19 cellular contexts compared by ENCODE assay signal in the genomic region with DNA sequence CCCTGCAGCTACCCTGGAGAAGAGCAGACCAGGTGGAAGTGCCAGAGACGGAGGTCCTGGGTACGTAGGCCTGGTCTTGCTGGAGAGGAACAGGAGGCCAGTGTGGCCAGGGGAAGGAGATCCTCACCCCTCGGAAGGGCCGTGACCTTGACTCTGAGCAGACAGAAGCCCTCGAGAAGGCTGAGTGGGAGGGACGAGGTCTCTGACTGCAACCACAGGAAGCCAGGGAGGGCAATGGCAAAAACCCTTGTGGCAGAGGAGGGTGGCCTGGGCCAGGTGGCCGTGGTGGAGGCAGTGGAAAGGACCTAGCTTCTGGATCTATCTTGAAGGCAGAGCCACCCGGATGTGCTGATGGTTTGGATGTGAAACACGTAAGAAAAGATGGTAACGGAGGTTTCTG. TPM values are rescaled to one million over a fixed set of nuclear protein-coding genes. Genes with fewer than 3 reads are reported as not detected.
DNase-seq lines count a peak whose midpoint lies in the region; ATAC-seq and TF ChIP-seq lines count a peak whose summit lies in the region.
"Had no signal": no experiment of that assay in that cellular context is flagged by ENCODE, and none has a peak within 500 bp of the region (broad histone marks: within the 10 kb centered on the region; RNA-seq: fewer than 3 reads in every experiment).

No MANE protein-coding gene starts in this region.

- H3K4ac ChIP-seq in mesenchymal stem cell (ENCODE audit: low read depth in 1 of 2, low read length in 2 of 2), result no peak overlapping the region

- DNase-seq in MCF 10A (ENCODE audit: unreplicated experiment) (no peak), breast epithelium (ENCODE audit: low spot score in 2 of 2) (no peak), activated B cell treated with CpG ODN at 0.5 μM for 24 hours (no peak), mesenchymal stem cell (no peak), OCI-M2 (lab: John Stamatoyannopoulos, UW; ENCODE audit: unreplicated experiment) (no peak), glomerular visceral epithelial cell (ENCODE audit: extremely low spot score) (no peak)
- DNase-seq in stimulated activated naive CD8-positive, alpha-beta T cell treated with anti-CD3 and anti-CD28 coated beads, Interleukin-15, amount 100 ng/mL, for 72 hours, result no peak
- DNase-seq: cerebellar nuclear complex; DND-41; erythroblast; hippocampal formation; NCI-H1092 treated with DMSO at 0.1 percent for 48 hours; NCI-H526 treated with DMSO at 0.1 percent for 48 hours; stimulated activated CD4-positive, alpha-beta T cell treated with anti-CD3 and anti-CD28 coated beads, Interleukin-2, amount 100 ng/mL, for 48 hours; stomach had no signal

- no peak overlapping the region for H2BK5ac ChIP-seq in mesenchymal stem cell (ENCODE audit: low read depth, low read length, poor library complexity, severe bottlenecking)

- H3K36me3 ChIP-seq in breast epithelium (no peaks in the 10 kb centered on the region), mesenchymal stem cell (ENCODE audit: control insufficient read depth in 1 of 2, insufficient read depth in 2 of 2, low read depth in 1 of 2, low read length in 2 of 2) (peaks cover 21 to 25% of the 10 kb centered on the region in 2 experiments)

- H3K27ac ChIP-seq in breast epithelium, result no peak overlapping the region
- H3K27ac ChIP-seq in mesenchymal stem cell (ENCODE audit: low read length, poor library complexity, severe bottlenecking), result no peak overlapping the region
- H3K27ac ChIP-seq: VCaP had no signal

- H3K18ac ChIP-seq in mesenchymal stem cell (ENCODE audit: low read depth in 1 of 2, low read length in 2 of 2), result no peak overlapping the region

- TF ChIP-seq CTCF in MCF 10A (IDR thresholded peaks at IDR 0.05; ENCODE audit: unreplicated experiment) (no peak), breast epithelium (IDR thresholded peaks at IDR 0.05) (no peak), activated B cell treated with CpG ODN at 0.5 μM for 24 hours (IDR thresholded peaks at IDR 0.05) (no peak)

- H3K14ac ChIP-seq in mesenchymal stem cell (ENCODE audit: low read length in 2 of 2), result no peak overlapping the region

- H3K27me3 ChIP-seq in breast epithelium (no peaks in the 10 kb centered on the region), mesenchymal stem cell (ENCODE audit: control insufficient read depth in 1 of 2, insufficient read depth in 1 of 2, low read length in 2 of 2) (no peaks in the 10 kb centered on the region)
- H3K27me3 ChIP-seq: stomach had no signal

- CTCF ChIA-PET in MCF 10A (lab: Yijun Ruan, JAX), result no interaction called here
- CTCF ChIA-PET in activated B cell treated with CpG ODN at 0.5 μM for 24 hours (lab: Charles Lee), result no interaction called here

- POLR2A ChIA-PET in MCF 10A (lab: Yijun Ruan, JAX) (interaction anchor here (0.7 kb wide), 1 partner anchor 540 kb away, joined by 3 read pairs; no protein-coding TSS in a partner anchor), activated B cell treated with CpG ODN at 0.5 μM for 24 hours (lab: Charles Lee) (interaction anchor here (1.4 to 1.9 kb wide), 2 partner anchors 29 to 294 kb away, joined by 3 to 4 read pairs; a partner anchor contains a TSS)

- H2BK15ac ChIP-seq in mesenchymal stem cell (ENCODE audit: low read depth, poor library complexity, severe bottlenecking), result no peak overlapping the region

- H3K4me3 ChIP-seq in breast epithelium (no peak overlapping the region), mesenchymal stem cell (ENCODE audit: insufficient read depth in 1 of 2, low read depth in 1 of 2, low read length in 2 of 2) (peak overlapping the region in 1 of 2 experiments; percentile 78)
- H3K4me3 ChIP-seq: lung had no signal

- 83% methylated on average over 10 of the region's 10 CpGs for WGBS in mesenchymal stem cell

- H3K79me1 ChIP-seq in mesenchymal stem cell (replicated peaks; ENCODE audit: low read length, poor library complexity, severe bottlenecking), result peaks cover 39% of the 10 kb centered on the region

- no peak overlapping the region for H3K4me2 ChIP-seq in mesenchymal stem cell (ENCODE audit: low read length, poor library complexity, severe bottlenecking)

- H3K4me3 Mint-ChIP-seq in MCF 10A (ENCODE audit: unreplicated experiment) (peak overlapping the region; percentile 16), activated B cell treated with CpG ODN at 0.5 μM for 24 hours (peak overlapping the region; percentile 66)
- peak overlapping the region; percentile 44 to 76 for H3K4me3 Mint-ChIP-seq in stimulated activated naive CD8-positive, alpha-beta T cell treated with anti-CD3 and anti-CD28 coated beads, Interleukin-15, amount 100 ng/mL, for 72 hours

- BruUV-seq in MCF 10A (replicated peaks; lab: Mats Ljungman, UMichigan), result no TSS peak

- H3K9ac ChIP-seq in mesenchymal stem cell (ENCODE audit: low read length), result peak overlapping the region; percentile 84

- H3K27ac Mint-ChIP-seq in MCF 10A (ENCODE audit: low read depth, unreplicated experiment), result peak overlapping the region; percentile 11
- no peak overlapping the region for H3K27ac Mint-ChIP-seq in activated B cell treated with CpG ODN at 0.5 μM for 24 hours
- H3K27ac Mint-ChIP-seq in stimulated activated naive CD8-positive, alpha-beta T cell treated with anti-CD3 and anti-CD28 coated beads, Interleukin-15, amount 100 ng/mL, for 72 hours, result peak overlapping the region in 1 of 2 donors; percentile 1

- ATAC-seq in activated B cell treated with CpG ODN at 0.5 μM for 24 hours (ENCODE audit: low read depth) (no peak), GM18861 (IDR thresholded peaks at IDR 0.05; ENCODE audit: unreplicated experiment) (no peak)
- ATAC-seq in stimulated activated naive CD8-positive, alpha-beta T cell treated with anti-CD3 and anti-CD28 coated beads, Interleukin-15, amount 100 ng/mL, for 72 hours, result no peak
- ATAC-seq: HCT116 had no signal

- H3K36me3 Mint-ChIP-seq in MCF 10A (ENCODE audit: insufficient read depth, unreplicated experiment) (peaks cover 58% of the 10 kb centered on the region), activated B cell treated with CpG ODN at 0.5 μM for 24 hours (ENCODE audit: low read depth) (peaks cover 12% of the 10 kb centered on the region)

- H2BK12ac ChIP-seq in mesenchymal stem cell (ENCODE audit: low read length in 2 of 2), result no peak overlapping the region

- H3K23ac ChIP-seq in mesenchymal stem cell (ENCODE audit: low read length in 2 of 2), result no peak overlapping the region

- H3K9me3 Mint-ChIP-seq in MCF 10A (ENCODE audit: unreplicated experiment), result no peaks in the 10 kb centered on the region
- H3K9me3 Mint-ChIP-seq in activated B cell treated with CpG ODN at 0.5 μM for 24 hours, result no peaks in the 10 kb centered on the region
- no peaks in the 10 kb centered on the region for H3K9me3 Mint-ChIP-seq in stimulated activated naive CD8-positive, alpha-beta T cell treated with anti-CD3 and anti-CD28 coated beads, Interleukin-15, amount 100 ng/mL, for 72 hours

- H3K4me1 ChIP-seq in breast epithelium (no peaks in the 10 kb centered on the region), mesenchymal stem cell (ENCODE audit: control insufficient read depth, insufficient read depth, low read depth, low read length) (peaks cover 11% of the 10 kb centered on the region)

- H3K4me1 Mint-ChIP-seq in MCF 10A (ENCODE audit: insufficient read depth, unreplicated experiment) (peaks cover 5% of the 10 kb centered on the region), activated B cell treated with CpG ODN at 0.5 μM for 24 hours (peaks cover 15% of the 10 kb centered on the region)
- H3K4me1 Mint-ChIP-seq in stimulated activated naive CD8-positive, alpha-beta T cell treated with anti-CD3 and anti-CD28 coated beads, Interleukin-15, amount 100 ng/mL, for 72 hours, result peaks cover 22% of the 10 kb centered on the region

- H3K9me3 ChIP-seq in breast epithelium (no peaks in the 10 kb centered on the region), mesenchymal stem cell (ENCODE audit: control insufficient read depth, low read length) (no peaks in the 10 kb centered on the region)
- H3K9me3 ChIP-seq: stomach had no signal

- no peak overlapping the region for H2AK5ac ChIP-seq in mesenchymal stem cell (ENCODE audit: low read length, severe bottlenecking)

- TF ChIP-seq POLR2A in breast epithelium (IDR thresholded peaks at IDR 0.05), result no peak

- no peak overlapping the region for H2BK120ac ChIP-seq in mesenchymal stem cell (ENCODE audit: low read depth, low read length)

- H4K8ac ChIP-seq in mesenchymal stem cell (ENCODE audit: low read length), result no peak overlapping the region

- H2AFZ ChIP-seq in mesenchymal stem cell (ENCODE audit: low read depth, low read length), result no peak overlapping the region

- intact Hi-C loops in MCF 10A (cut with micrococcal nuclease), result no loop called here
- intact Hi-C loops in breast epithelium (cut with DNase I; ENCODE audit: low total_unique reads), result no loop called here
- intact Hi-C loops in activated B cell treated with CpG ODN at 0.5 μM for 24 hours (cut with micrococcal nuclease), result no loop called here

- peak overlapping the region; percentile 4 for H4K91ac ChIP-seq in mesenchymal stem cell (ENCODE audit: low read length)

- H3K27me3 Mint-ChIP-seq in MCF 10A (ENCODE audit: insufficient read depth, unreplicated experiment), result no peaks in the 10 kb centered on the region
- no peaks in the 10 kb centered on the region for H3K27me3 Mint-ChIP-seq in activated B cell treated with CpG ODN at 0.5 μM for 24 hours
- H3K27me3 Mint-ChIP-seq in stimulated activated naive CD8-positive, alpha-beta T cell treated with anti-CD3 and anti-CD28 coated beads, Interleukin-15, amount 100 ng/mL, for 72 hours, result no peaks in the 10 kb centered on the region

RNA-seq across cellular contexts. Expression of a gene that starts 28.1 kb away (rescaled TPM):
- total RNA-seq in MCF 10A (2022) (64.5 and 91.8 TPM in 2 replicates), breast epithelium (10 to 100 TPM; 35.3 to 45.9 (median 38.1) TPM), activated B cell treated with CpG ODN at 0.5 μM for 24 hours (23.7 and 26.7 TPM in 2 replicates)
- polyA plus RNA-seq in mesenchymal stem cell (2013, experiment 1 of 2), result 43.7 TPM
- 43.3 TPM for polyA plus RNA-seq in mesenchymal stem cell (2013, experiment 2 of 2)

RNA-seq across cellular contexts. Expression of a gene that starts 28.6 kb away (rescaled TPM):
- total RNA-seq in MCF 10A (2022) (70.9 and 72.8 TPM in 2 replicates), breast epithelium (10 to 100 TPM; 47.7 to 71.1 (median 64.2) TPM), activated B cell treated with CpG ODN at 0.5 μM for 24 hours (92.6 and 101 TPM in 2 replicates)
- 50.1 TPM for polyA plus RNA-seq in mesenchymal stem cell (2013, experiment 1 of 2)
- 44.5 TPM for polyA plus RNA-seq in mesenchymal stem cell (2013, experiment 2 of 2)

RNA-seq across cellular contexts. Expression of a gene that starts 50.3 kb away (rescaled TPM):
- total RNA-seq in MCF 10A (2022) (15.5 and 18.6 TPM in 2 replicates), breast epithelium (10 to 100 TPM; 32.2 to 77.6 (median 40.3) TPM), activated B cell treated with CpG ODN at 0.5 μM for 24 hours (0.10 TPM in 1 of 2 replicates, not detected in the other)
- polyA plus RNA-seq in mesenchymal stem cell (2013, experiment 1 of 2), result 16.6 TPM
- polyA plus RNA-seq in mesenchymal stem cell (2013, experiment 2 of 2), result 17.5 TPM

Comparison
In these comparisons a context has a peak if more than half of its experiments do, and no peak if none do; other contexts are left out.
1. H3K4me3 Mint-ChIP-seq: peak in every context shown above with its lines; median percentile 66 in activated B cell treated with CpG ODN at 0.5 μM for 24 hours; 60 in stimulated activated naive CD8-positive, alpha-beta T cell treated with anti-CD3 and anti-CD28 coated beads, Interleukin-15, amount 100 ng/mL, for 72 hours; 16 in MCF 10A.
2. RNA of a gene that starts 50.3 kb away (total RNA-seq): 32.2 to 77.6 TPM in breast epithelium and 15.5 to 18.6 TPM in MCF 10A; 0.10 TPM in activated B cell treated with CpG ODN at 0.5 μM for 24 hours; every median in the first group is over 10 times any median in the second.